Comparison of ENCODE assay signal across 1 cellular context in the genomic region with DNA sequence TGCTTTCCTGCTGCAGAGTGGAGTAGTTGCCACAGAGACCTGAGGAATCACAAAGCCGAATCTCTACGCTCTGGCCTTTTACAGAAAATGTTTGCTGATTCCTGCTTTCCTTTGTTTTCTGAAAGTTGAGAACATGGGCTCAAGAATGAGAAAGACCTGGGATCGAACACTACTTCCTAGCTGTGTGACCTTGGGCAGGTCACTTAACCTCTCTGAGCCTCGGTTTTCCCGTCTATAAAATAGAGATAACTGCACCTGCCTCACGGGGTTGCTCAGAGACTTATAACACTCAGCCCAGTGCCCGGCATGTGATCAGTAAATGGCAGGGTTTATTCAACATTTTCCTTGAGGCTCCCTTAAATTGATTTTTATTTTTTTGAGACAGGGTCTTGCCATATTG.
TF ChIP-seq lines count a peak whose summit lies in the region.

No MANE protein-coding gene starts in this region.

TF ChIP-seq in K562, 482 proteins besides CTCF, POLR2A, EP300 and RAD21 (continued from another document):
- TF ChIP-seq, protein P1, sequence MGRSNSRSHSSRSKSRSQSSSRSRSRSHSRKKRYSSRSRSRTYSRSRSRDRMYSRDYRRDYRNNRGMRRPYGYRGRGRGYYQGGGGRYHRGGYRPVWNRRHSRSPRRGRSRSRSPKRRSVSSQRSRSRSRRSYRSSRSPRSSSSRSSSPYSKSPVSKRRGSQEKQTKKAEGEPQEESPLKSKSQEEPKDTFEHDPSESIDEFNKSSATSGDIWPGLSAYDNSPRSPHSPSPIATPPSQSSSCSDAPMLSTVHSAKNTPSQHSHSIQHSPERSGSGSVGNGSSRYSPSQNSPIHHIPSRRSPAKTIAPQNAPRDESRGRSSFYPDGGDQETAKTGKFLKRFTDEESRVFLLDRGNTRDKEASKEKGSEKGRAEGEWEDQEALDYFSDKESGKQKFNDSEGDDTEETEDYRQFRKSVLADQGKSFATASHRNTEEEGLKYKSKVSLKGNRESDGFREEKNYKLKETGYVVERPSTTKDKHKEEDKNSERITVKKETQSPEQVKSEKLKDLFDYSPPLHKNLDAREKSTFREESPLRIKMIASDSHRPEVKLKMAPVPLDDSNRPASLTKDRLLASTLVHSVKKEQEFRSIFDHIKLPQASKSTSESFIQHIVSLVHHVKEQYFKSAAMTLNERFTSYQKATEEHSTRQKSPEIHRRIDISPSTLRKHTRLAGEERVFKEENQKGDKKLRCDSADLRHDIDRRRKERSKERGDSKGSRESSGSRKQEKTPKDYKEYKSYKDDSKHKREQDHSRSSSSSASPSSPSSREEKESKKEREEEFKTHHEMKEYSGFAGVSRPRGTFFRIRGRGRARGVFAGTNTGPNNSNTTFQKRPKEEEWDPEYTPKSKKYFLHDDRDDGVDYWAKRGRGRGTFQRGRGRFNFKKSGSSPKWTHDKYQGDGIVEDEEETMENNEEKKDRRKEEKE (IDR thresholded peaks at IDR 0.05; ENCODE audit: borderline replicate concordance in 1 of 2, control insufficient read depth in 1 of 2, low read depth in 2 of 2, low read length in 1 of 2), result no peak
- TF ChIP-seq ZNF644 (tag; IDR thresholded peaks at IDR 0.05; ENCODE audit: low read depth) (no peak), NFRKB (IDR thresholded peaks at IDR 0.05; ENCODE audit: low read depth) (no peak), CCAR2 (IDR thresholded peaks at IDR 0.05; ENCODE audit: low read depth, low read length) (no peak), ZNF121 (CRISPR knock-in tag; conservative IDR thresholded peaks at IDR 0.05) (no peak), TCFL5 (CRISPR knock-in tag; conservative IDR thresholded peaks at IDR 0.05) (no peak), ZKSCAN1 (IDR thresholded peaks at IDR 0.05; ENCODE audit: low read depth, low read length) (no peak), ZNF263 (CRISPR knock-in tag; IDR thresholded peaks at IDR 0.05; ENCODE audit: borderline replicate concordance) (no peak), ILF3 (IDR thresholded peaks at IDR 0.05; ENCODE audit: borderline replicate concordance) (no peak), PTBP1 (IDR thresholded peaks at IDR 0.05; ENCODE audit: low read depth, low read length) (0 out of 2 replicates have a peak, but pooled peaks have one; percentile 38), PRPF4 (IDR thresholded peaks at IDR 0.05; ENCODE audit: insufficient read depth, low read depth, low read length, poor library complexity, severe bottlenecking) (no peak), ZNF445 (CRISPR knock-in tag; IDR thresholded peaks at IDR 0.05; ENCODE audit: low read depth) (no peak), BCOR (IDR thresholded peaks at IDR 0.05) (peak; percentile 75), ZNF707 (CRISPR knock-in tag; conservative IDR thresholded peaks at IDR 0.05) (no peak), ZNF143 (CRISPR knock-in tag; IDR thresholded peaks at IDR 0.05) (no peak), ZNF140 (CRISPR knock-in tag; IDR thresholded peaks at IDR 0.05) (no peak), CBX8 (IDR thresholded peaks at IDR 0.05; ENCODE audit: borderline replicate concordance, extremely low read depth, low read depth, low read length, poor library complexity, severe bottlenecking) (no peak), RBM25 (IDR thresholded peaks at IDR 0.05; ENCODE audit: low read depth, low read length, severe bottlenecking) (peak; percentile 90), ZBTB17 (CRISPR knock-in tag; IDR thresholded peaks at IDR 0.05) (no peak), ZNF785 (CRISPR knock-in tag; IDR thresholded peaks at IDR 0.05) (no peak), THRAP3 (IDR thresholded peaks at IDR 0.05; ENCODE audit: borderline replicate concordance) (no peak), ADNP (tag; IDR thresholded peaks at IDR 0.05) (peak; percentile 48; the same call in 1 of the 2 replicates), FOS (IDR thresholded peaks at IDR 0.05; ENCODE audit: extremely low read depth, insufficient read length) (no peak), ZNF3 (CRISPR knock-in tag; IDR thresholded peaks at IDR 0.05) (no peak), CREBBP (IDR thresholded peaks at IDR 0.05; ENCODE audit: low read depth, low read length) (no peak), KDM2B (CRISPR knock-in tag; IDR thresholded peaks at IDR 0.05) (no peak), SRSF1 (IDR thresholded peaks at IDR 0.05; ENCODE audit: low read depth, low read length) (no peak), ZFP36 (IDR thresholded peaks at IDR 0.05; ENCODE audit: low read depth, low read length, partially characterized antibody) (peak; percentile 87), TCF7 (IDR thresholded peaks at IDR 0.05; ENCODE audit: borderline replicate concordance) (no peak), SP2 (IDR thresholded peaks at IDR 0.05; ENCODE audit: extremely low read depth, low read depth, low read length, poor library complexity, severe bottlenecking) (no peak), SNIP1 (IDR thresholded peaks at IDR 0.05; ENCODE audit: low read depth) (no peak), NR3C1 (CRISPR knock-in tag; IDR thresholded peaks at IDR 0.05) (no peak), KDM1A (IDR thresholded peaks at IDR 0.05) (0 out of 4 replicates have a peak, but pooled peaks have one; percentile 16 to 47), NCOA6 (IDR thresholded peaks at IDR 0.05) (no peak), FOXJ2 (tag; IDR thresholded peaks at IDR 0.05) (no peak)
- TF ChIP-seq, protein P2, sequence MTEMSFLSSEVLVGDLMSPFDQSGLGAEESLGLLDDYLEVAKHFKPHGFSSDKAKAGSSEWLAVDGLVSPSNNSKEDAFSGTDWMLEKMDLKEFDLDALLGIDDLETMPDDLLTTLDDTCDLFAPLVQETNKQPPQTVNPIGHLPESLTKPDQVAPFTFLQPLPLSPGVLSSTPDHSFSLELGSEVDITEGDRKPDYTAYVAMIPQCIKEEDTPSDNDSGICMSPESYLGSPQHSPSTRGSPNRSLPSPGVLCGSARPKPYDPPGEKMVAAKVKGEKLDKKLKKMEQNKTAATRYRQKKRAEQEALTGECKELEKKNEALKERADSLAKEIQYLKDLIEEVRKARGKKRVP (CRISPR knock-in tag; IDR thresholded peaks at IDR 0.05), result no peak
- TF ChIP-seq, protein P3, sequence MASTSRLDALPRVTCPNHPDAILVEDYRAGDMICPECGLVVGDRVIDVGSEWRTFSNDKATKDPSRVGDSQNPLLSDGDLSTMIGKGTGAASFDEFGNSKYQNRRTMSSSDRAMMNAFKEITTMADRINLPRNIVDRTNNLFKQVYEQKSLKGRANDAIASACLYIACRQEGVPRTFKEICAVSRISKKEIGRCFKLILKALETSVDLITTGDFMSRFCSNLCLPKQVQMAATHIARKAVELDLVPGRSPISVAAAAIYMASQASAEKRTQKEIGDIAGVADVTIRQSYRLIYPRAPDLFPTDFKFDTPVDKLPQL (IDR thresholded peaks at IDR 0.05; ENCODE audit: extremely low read depth, insufficient read length), result no peak
- TF ChIP-seq, protein P4, sequence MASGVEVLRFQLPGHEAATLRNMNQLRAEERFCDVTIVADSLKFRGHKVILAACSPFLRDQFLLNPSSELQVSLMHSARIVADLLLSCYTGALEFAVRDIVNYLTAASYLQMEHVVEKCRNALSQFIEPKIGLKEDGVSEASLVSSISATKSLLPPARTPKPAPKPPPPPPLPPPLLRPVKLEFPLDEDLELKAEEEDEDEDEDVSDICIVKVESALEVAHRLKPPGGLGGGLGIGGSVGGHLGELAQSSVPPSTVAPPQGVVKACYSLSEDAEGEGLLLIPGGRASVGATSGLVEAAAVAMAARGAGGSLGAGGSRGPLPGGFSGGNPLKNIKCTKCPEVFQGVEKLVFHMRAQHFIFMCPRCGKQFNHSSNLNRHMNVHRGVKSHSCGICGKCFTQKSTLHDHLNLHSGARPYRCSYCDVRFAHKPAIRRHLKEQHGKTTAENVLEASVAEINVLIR (CRISPR knock-in tag; IDR thresholded peaks at IDR 0.05), result no peak
- TF ChIP-seq, protein P5, sequence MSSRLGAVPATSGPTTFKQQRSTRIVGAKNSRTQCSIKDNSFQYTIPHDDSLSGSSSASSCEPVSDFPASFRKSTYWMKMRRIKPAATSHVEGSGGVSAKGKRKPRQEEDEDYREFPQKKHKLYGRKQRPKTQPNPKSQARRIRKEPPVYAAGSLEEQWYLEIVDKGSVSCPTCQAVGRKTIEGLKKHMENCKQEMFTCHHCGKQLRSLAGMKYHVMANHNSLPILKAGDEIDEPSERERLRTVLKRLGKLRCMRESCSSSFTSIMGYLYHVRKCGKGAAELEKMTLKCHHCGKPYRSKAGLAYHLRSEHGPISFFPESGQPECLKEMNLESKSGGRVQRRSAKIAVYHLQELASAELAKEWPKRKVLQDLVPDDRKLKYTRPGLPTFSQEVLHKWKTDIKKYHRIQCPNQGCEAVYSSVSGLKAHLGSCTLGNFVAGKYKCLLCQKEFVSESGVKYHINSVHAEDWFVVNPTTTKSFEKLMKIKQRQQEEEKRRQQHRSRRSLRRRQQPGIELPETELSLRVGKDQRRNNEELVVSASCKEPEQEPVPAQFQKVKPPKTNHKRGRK (tag; IDR thresholded peaks at IDR 0.05), result no peak
- TF ChIP-seq, protein P6, sequence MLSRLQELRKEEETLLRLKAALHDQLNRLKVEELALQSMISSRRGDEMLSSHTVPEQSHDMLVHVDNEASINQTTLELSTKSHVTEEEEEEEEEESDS (CRISPR knock-in tag; IDR thresholded peaks at IDR 0.05), result no peak
- TF ChIP-seq, protein P7, sequence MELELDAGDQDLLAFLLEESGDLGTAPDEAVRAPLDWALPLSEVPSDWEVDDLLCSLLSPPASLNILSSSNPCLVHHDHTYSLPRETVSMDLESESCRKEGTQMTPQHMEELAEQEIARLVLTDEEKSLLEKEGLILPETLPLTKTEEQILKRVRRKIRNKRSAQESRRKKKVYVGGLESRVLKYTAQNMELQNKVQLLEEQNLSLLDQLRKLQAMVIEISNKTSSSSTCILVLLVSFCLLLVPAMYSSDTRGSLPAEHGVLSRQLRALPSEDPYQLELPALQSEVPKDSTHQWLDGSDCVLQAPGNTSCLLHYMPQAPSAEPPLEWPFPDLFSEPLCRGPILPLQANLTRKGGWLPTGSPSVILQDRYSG (tag; conservative IDR thresholded peaks at IDR 0.05; ENCODE audit: low read depth), result no peak
